In the genomic region with DNA sequence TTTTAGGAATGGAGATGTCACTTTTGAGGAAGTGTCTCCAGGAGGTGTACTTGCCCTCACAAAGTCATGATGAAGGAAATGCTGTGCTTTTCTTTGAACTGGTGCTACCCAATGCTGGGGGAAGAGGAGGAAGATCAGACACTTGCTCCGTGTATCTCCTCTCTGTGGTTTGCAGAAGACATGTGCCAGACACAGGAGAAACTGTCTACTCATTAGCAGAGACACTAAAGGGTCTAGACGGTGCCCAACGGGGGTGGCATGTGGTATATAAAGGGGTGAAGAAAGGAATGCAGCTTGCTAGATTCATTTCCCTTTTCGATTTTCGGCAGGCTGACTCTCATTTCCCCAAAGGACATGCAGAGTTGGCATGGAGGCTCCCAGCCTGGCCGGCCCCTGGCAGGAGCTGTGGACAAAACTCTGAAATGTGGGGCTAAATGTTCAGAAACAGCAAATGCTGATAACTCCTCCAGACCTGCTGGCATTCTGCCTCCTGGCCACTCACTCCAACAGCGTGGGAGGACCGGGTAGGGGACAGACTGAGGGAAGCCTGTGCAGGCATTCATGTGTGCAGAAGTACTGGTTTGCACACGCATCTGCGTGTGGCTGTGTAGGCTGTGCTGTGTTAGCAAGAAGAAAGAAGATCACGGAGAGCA, we compare ENCODE assay signal across 8 cellular contexts. TPM values are rescaled to one million over a fixed set of nuclear protein-coding genes. Genes with fewer than 3 reads are reported as not detected.
A peak's percentile ranks its signal among the peaks of the same experiment; 100 is the strongest.
DNase-seq lines count a peak whose midpoint lies in the region; ATAC-seq, FAIRE-seq and TF ChIP-seq lines count a peak whose summit lies in the region.

No MANE protein-coding gene starts in this region.

- H3K27ac ChIP-seq in astrocyte (ENCODE audit: low read depth, low read length) (peak overlapping the region; percentile 71), WERI-Rb-1 (no peak overlapping the region)

- no peaks in the 10 kb centered on the region for H3K27me3 Mint-ChIP-seq in astrocyte (ENCODE audit: low read depth, unreplicated experiment)

- no peaks in the 10 kb centered on the region for H3K79me2 ChIP-seq in astrocyte (ENCODE audit: insufficient read depth, low read length)

- TF ChIP-seq CTCF in astrocyte (IDR thresholded peaks at IDR 0.05; ENCODE audit: insufficient read depth, low read depth, low read length) (no peak), mucosa of descending colon (IDR thresholded peaks at IDR 0.05) (no peak), WERI-Rb-1 (IDR thresholded peaks at IDR 0.05; ENCODE audit: low read depth, low read length) (no peak)

- no peaks in the 10 kb centered on the region for H3K9me3 Mint-ChIP-seq in astrocyte (ENCODE audit: unreplicated experiment)

- H3K9me3 ChIP-seq in astrocyte (ENCODE audit: insufficient read depth, low read depth, low read length), result no peaks in the 10 kb centered on the region
- H3K9me3 ChIP-seq in mucosa of descending colon, result no peaks in the 10 kb centered on the region
- H3K9me3 ChIP-seq in WERI-Rb-1 (ENCODE audit: severe bottlenecking), result no peaks in the 10 kb centered on the region

- H3K4me3 ChIP-seq in astrocyte (ENCODE audit: insufficient read depth, low read depth, low read length), result peak overlapping the region; percentile 40
- H3K4me3 ChIP-seq in mucosa of descending colon, result no peak overlapping the region
- H3K4me3 ChIP-seq in WERI-Rb-1 (ENCODE audit: low read depth, low read length), result no peak overlapping the region

- DNase-seq in astrocyte (ENCODE audit: low read depth), result peak; percentile 53
- DNase-seq in mucosa of descending colon, result no peak
- no peak for DNase-seq in NCI-H345 (lab: John Stamatoyannopoulos, UW)
- no peak for DNase-seq in activated CD4-positive, CD25-positive, alpha-beta regulatory T cell (lab: John Stamatoyannopoulos, UW)
- DNase-seq in WERI-Rb-1, result no peak

- H3K9ac ChIP-seq in astrocyte (ENCODE audit: low read length), result peak overlapping the region; percentile 27

- no peak for FAIRE-seq in astrocyte (lab: Jason Lieb, UNC)

- H3K27ac Mint-ChIP-seq in astrocyte (ENCODE audit: unreplicated experiment), result peak overlapping the region; percentile 93

- intact Hi-C loops in mucosa of descending colon (cut with DNase I, micrococcal nuclease), result no loop called here

- no peaks in the 10 kb centered on the region for H3K36me3 Mint-ChIP-seq in astrocyte (ENCODE audit: low read depth, unreplicated experiment)

- no peaks in the 10 kb centered on the region for H4K20me1 ChIP-seq in astrocyte (ENCODE audit: insufficient read depth, low read length)

- peaks cover 29% of the 10 kb centered on the region for H3K4me1 Mint-ChIP-seq in astrocyte (ENCODE audit: low read depth, unreplicated experiment)

- H3K36me3 ChIP-seq in astrocyte (ENCODE audit: insufficient read depth, low read length) (no peaks in the 10 kb centered on the region), mucosa of descending colon (ENCODE audit: low read depth) (no peaks in the 10 kb centered on the region), WERI-Rb-1 (no peaks in the 10 kb centered on the region)

- H3K4me2 ChIP-seq in astrocyte (ENCODE audit: low read length), result peak overlapping the region; percentile 85

- ATAC-seq in GM18517 (IDR thresholded peaks at IDR 0.05; ENCODE audit: unreplicated experiment) (peak; percentile 82), HG03159 (IDR thresholded peaks at IDR 0.05; ENCODE audit: unreplicated experiment) (peak; percentile 50), mucosa of descending colon (peak; percentile 31), HG02571 (IDR thresholded peaks at IDR 0.05; ENCODE audit: unreplicated experiment) (no peak)

- H3K4me3 Mint-ChIP-seq in astrocyte (ENCODE audit: unreplicated experiment), result no peak overlapping the region

- H3K27me3 ChIP-seq in astrocyte (ENCODE audit: insufficient read depth, low read length), result no peaks in the 10 kb centered on the region
- H3K27me3 ChIP-seq in WERI-Rb-1 (ENCODE audit: insufficient read depth, low read depth, severe bottlenecking), result no peaks in the 10 kb centered on the region

- H2AFZ ChIP-seq in astrocyte (ENCODE audit: low read depth, low read length), result peak overlapping the region; percentile 79

- peaks cover 23% of the 10 kb centered on the region for H3K4me1 ChIP-seq in astrocyte (ENCODE audit: insufficient read depth, low read length)
- H3K4me1 ChIP-seq in mucosa of descending colon (ENCODE audit: low read depth), result no peaks in the 10 kb centered on the region

RNA-seq across cellular contexts. Expression of gene QKI, which starts 59.6 kb away (rescaled TPM):
- total RNA-seq in astrocyte, result 202 and 204 TPM in 2 replicates
- total RNA-seq in mucosa of descending colon, result 100 to 1,000 TPM in 1 of 3 donors, 10 to 100 TPM in 2; 11.3 to 129 (median 35.8) TPM
